In genomic region chr6:41072836-41073202, GRCh38 we compare ENCODE assay signal across 8 cellular contexts. TPM values are rescaled to one million over a fixed set of nuclear protein-coding genes. Genes with fewer than 3 reads are reported as not detected.
DNase-seq lines count a peak whose midpoint lies in the region; ATAC-seq, FAIRE-seq and TF ChIP-seq lines count a peak whose summit lies in the region.

Gene NFYA (plus strand): TSS chr6:41072974. CDS start chr6:41079090, 6,116 bp downstream.

- DNase-seq in CD8-positive, alpha-beta T cell = peak in 4 of 7 experiments; percentile 99 to 100 (median 100)
- DNase-seq in SW480 (ENCODE audit: low spot score) (peak; percentile 96), bronchial epithelial cell (ENCODE audit: low read depth) (no peak), iPS-NIHi7 (ENCODE audit: extremely low spot score) (peak; percentile 94), RPMI8226 (no peak)
- DNase-seq in stimulated activated CD4-positive, alpha-beta T cell treated with anti-CD3 and anti-CD28 coated beads, Interleukin-4, amount 100 ng/mL, for 1 hour = peak; percentile 100

- no peaks in the 10 kb centered on the region for H3K36me3 ChIP-seq in CD8-positive, alpha-beta T cell (ENCODE audit: insufficient read depth, low read length)
- peaks cover 4% of the 10 kb centered on the region for H3K36me3 ChIP-seq in bronchial epithelial cell (ENCODE audit: control insufficient read depth, insufficient read depth, low read length)

- H3K27me3 ChIP-seq in CD8-positive, alpha-beta T cell (ENCODE audit: insufficient read depth, low read length) = no peaks in the 10 kb centered on the region
- no peaks in the 10 kb centered on the region for H3K27me3 ChIP-seq in bronchial epithelial cell (ENCODE audit: control insufficient read depth, insufficient read depth, low read length)

- peak within 1 kb of the TSS; percentile 92 for H3K4me3 Mint-ChIP-seq in CD8-positive, alpha-beta T cell

- CTCF ChIA-PET in CD8-positive, alpha-beta T cell (lab: Charles Lee) = no interaction called here

- H3K27ac Mint-ChIP-seq in CD8-positive, alpha-beta T cell = peak within 1 kb of the TSS; percentile 95

- H3K36me3 Mint-ChIP-seq in CD8-positive, alpha-beta T cell = peaks cover 38% of the 10 kb centered on the region

- no peaks in the 10 kb centered on the region for H3K9me3 ChIP-seq in CD8-positive, alpha-beta T cell (ENCODE audit: low read length)

- POLR2A ChIA-PET in CD8-positive, alpha-beta T cell (lab: Charles Lee) = interaction anchor here (0.8 to 2.2 kb wide), 3 partner anchors 44 to 261 kb away, joined by 3 to 11 read pairs (median 3); partner anchors contain the start of gene TREML2

- H3K4me1 ChIP-seq in CD8-positive, alpha-beta T cell (ENCODE audit: insufficient read depth, low read length) = peaks cover 37% of the 10 kb centered on the region

- intact Hi-C loops in CD8-positive, alpha-beta T cell (cut with DNase I, micrococcal nuclease) = loop anchor here (2.0 to 10.0 kb wide), 12 partner anchors 44 to 1984 kb away; partner anchors contain the start of genes UBR2 (in 2 of the 2), FOXP4 (in 1 of the 2), KLC4 (in 1 of the 2) and MRPL2 (in 1 of the 2)

- H3K9me3 Mint-ChIP-seq in CD8-positive, alpha-beta T cell = no peaks in the 10 kb centered on the region

- peak within 1 kb of the TSS; percentile 86 for H3K4me3 ChIP-seq in CD8-positive, alpha-beta T cell (ENCODE audit: low read depth, low read length)
- H3K4me3 ChIP-seq in bronchial epithelial cell (ENCODE audit: low read depth, low read length) = peak within 1 kb of the TSS; percentile 97

- peak within 1 kb of the TSS; percentile 88 for H3K27ac ChIP-seq in CD8-positive, alpha-beta T cell (ENCODE audit: low read depth, low read length)

- no peaks in the 10 kb centered on the region for H3K27me3 Mint-ChIP-seq in CD8-positive, alpha-beta T cell (ENCODE audit: low read depth)

- FAIRE-seq in bronchial epithelial cell (lab: Jason Lieb, UNC) = peak; percentile 99

- TF ChIP-seq CTCF in CD8-positive, alpha-beta T cell (IDR thresholded peaks at IDR 0.05) = no peak
- peak; percentile 0 for TF ChIP-seq CTCF in bronchial epithelial cell (IDR thresholded peaks at IDR 0.05; ENCODE audit: insufficient read depth, low read length, severe bottlenecking)

- H3K4me1 Mint-ChIP-seq in CD8-positive, alpha-beta T cell (ENCODE audit: low read depth) = peaks cover 54% of the 10 kb centered on the region

- peak; percentile 70 for ATAC-seq in CD8-positive, alpha-beta T cell
- ATAC-seq in GM19438 (IDR thresholded peaks at IDR 0.05; ENCODE audit: low read depth, unreplicated experiment) = peak; percentile 61
- ATAC-seq in HG03442 (IDR thresholded peaks at IDR 0.05; ENCODE audit: unreplicated experiment) = peak; percentile 57

RNA-seq across cellular contexts. Expression of gene NFYA, which starts in this region (rescaled TPM):
- 10 to 100 TPM; 31.7 to 32.7 TPM for total RNA-seq in CD8-positive, alpha-beta T cell
- total RNA-seq in bronchial epithelial cell = 20.5 and 25.5 TPM in 2 replicates

Comparison
In these comparisons a context has a peak if more than half of its experiments do, and no peak if none do; other contexts are left out.
1. DNase-seq: peak in CD8-positive, alpha-beta T cell (4 of 7), SW480 (single experiment), iPS-NIHi7 (single experiment) and stimulated activated CD4-positive, alpha-beta T cell treated with anti-CD3 and anti-CD28 coated beads, Interleukin-4, amount 100 ng/mL, for 1 hour (single experiment); none in bronchial epithelial cell (single experiment) and RPMI8226 (single experiment).
2. Peak in every context shown above with its lines, with median percentiles within 50 percentile points of each other: ATAC-seq.